ENCODE assay signal across 14 cellular contexts in genomic region chr7:12207046-12207445, GRCh38.
"Had no signal": no experiment of that assay in that cellular context is flagged by ENCODE, and none has a peak within 500 bp of the region (broad histone marks: within the 10 kb centered on the region; RNA-seq: fewer than 3 reads in every experiment).

No MANE protein-coding gene starts in this region.

- H3K27me3 ChIP-seq: breast epithelium, sigmoid colon had no signal

- H3K4me1 ChIP-seq: breast epithelium had no signal

- H3K9me3 ChIP-seq: breast epithelium, lower lobe of right lung, sigmoid colon, thoracic aorta had no signal

- H3K36me3 ChIP-seq: breast epithelium, lower lobe of right lung, sigmoid colon, thoracic aorta, WERI-Rb-1 had no signal

- H3K27ac ChIP-seq: breast epithelium, foreskin keratinocyte, lower lobe of right lung, sigmoid colon, thoracic aorta, WERI-Rb-1 had no signal

- ATAC-seq: activated CD8-positive, alpha-beta memory T cell treated with anti-CD3 and anti-CD28 coated beads, Interleukin-2, amount 10 ng/mL, durations not matched to agents 7 days and 5 days; foreskin keratinocyte; lower lobe of right lung; stimulated activated naive CD8-positive, alpha-beta T cell treated with anti-CD3 and anti-CD28 coated beads, Interleukin-15, amount 100 ng/mL, for 72 hours had no signal

- DNase-seq: activated CD4-positive, alpha-beta T cell treated with anti-CD3 and anti-CD28 coated beads, Interleukin-2, amount 50 U/mL, for 48 hours; activated CD8-positive, alpha-beta memory T cell treated with anti-CD3 and anti-CD28 coated beads, Interleukin-2, amount 10 ng/mL, durations not matched to agents 7 days and 5 days; activated gamma-delta T cell; activated T-cell treated with anti-CD3 and anti-CD28 coated beads, Interleukin-2, amount 50 U/mL, for 1 hour; effector memory CD4-positive, alpha-beta T cell; foreskin keratinocyte; glutamatergic neuron; lower lobe of right lung; sigmoid colon; stimulated activated CD4-positive, alpha-beta T cell treated with anti-CD3 and anti-CD28 coated beads, Interleukin-1b, Interleukin-23, amount 100 ng/mL, for 48 hours; stimulated activated naive CD8-positive, alpha-beta T cell treated with anti-CD3 and anti-CD28 coated beads, Interleukin-15, amount 100 ng/mL, for 72 hours; WERI-Rb-1 had no signal

- H3K4me3 ChIP-seq: breast epithelium, lower lobe of right lung, sigmoid colon, thoracic aorta had no signal
